Comparison of ENCODE assay signal across 19 cellular contexts in genomic region chr2:106356291-106356690, GRCh38.
DNase-seq lines count a peak whose midpoint lies in the region; ATAC-seq, FAIRE-seq and TF ChIP-seq lines count a peak whose summit lies in the region.
"Had no signal": no experiment of that assay in that cellular context is flagged by ENCODE, and none has a peak within 500 bp of the region (broad histone marks: within the 10 kb centered on the region; RNA-seq: fewer than 3 reads in every experiment).

No MANE protein-coding gene starts in this region.

- peaks cover 9% of the 10 kb centered on the region; the same call in 1 of the 2 replicates for H4K20me1 ChIP-seq in MM.1S (ENCODE audit: insufficient read depth, low read length)

- WGBS in pancreas, 2 donors = 16 to 19% methylated on average over 2 of the region's 2 CpGs

- no peak overlapping the region for H3K4me3 ChIP-seq in MM.1S (ENCODE audit: low read length)
- no peak overlapping the region for H3K4me3 ChIP-seq in pancreas

- H3K9me2 ChIP-seq in MM.1S (replicated peaks; ENCODE audit: insufficient read depth, low read length) = no peaks in the 10 kb centered on the region

- FAIRE-seq in pancreas (lab: Jason Lieb, UNC) = no peak
- FAIRE-seq: kidney had no signal

- peaks cover 29% of the 10 kb centered on the region for H3K4me1 ChIP-seq in MM.1S (ENCODE audit: low read length)
- H3K4me1 ChIP-seq in pancreas = peaks cover 0 to 6% (median 4%) of the 10 kb centered on the region in 3 donors

- no peak overlapping the region for H2AFZ ChIP-seq in MM.1S (ENCODE audit: low read length)

- intact Hi-C loops in pancreas (cut with DNase I) = no loop called here

- no peaks in the 10 kb centered on the region for H3K79me2 ChIP-seq in MM.1S (ENCODE audit: low read length)

- H3K27me3 ChIP-seq in MM.1S (replicated peaks; ENCODE audit: insufficient read depth, low read length) (peaks cover 79% of the 10 kb centered on the region), pancreas (no peaks in the 10 kb centered on the region)

- peak; percentile 45 for DNase-seq in MM.1S
- no peak for DNase-seq in pancreas
- no peak for DNase-seq in putamen (ENCODE audit: low spot score)
- DNase-seq in GM10248 (ENCODE audit: extremely low spot score) = no peak
- DNase-seq: activated CD4-positive, CD25-positive, alpha-beta regulatory T cell; activated naive CD4-positive, alpha-beta T cell treated with Interleukin-2 at 50 U/mL for 16 hours; activated T-cell treated with anti-CD3 and anti-CD28 coated beads, Interleukin-2, amount 50 U/mL, for 24 hours; DMS79; erythroblast; foreskin melanocyte; H7; kidney; naive thymus-derived CD8-positive, alpha-beta T cell; NCI-H1694 had no signal

- ATAC-seq in GM18868 (IDR thresholded peaks at IDR 0.05; ENCODE audit: unreplicated experiment) (peak; percentile 64), GM21825 (IDR thresholded peaks at IDR 0.05; ENCODE audit: unreplicated experiment) (peak; percentile 57), pancreas (peak; percentile 50 to 94 (median 66)), HG03469 (IDR thresholded peaks at IDR 0.05; ENCODE audit: unreplicated experiment) (no peak)
- ATAC-seq: naive thymus-derived CD8-positive, alpha-beta T cell; sciatic nerve; stimulated activated memory B cell treated with anti-CD40 and anti-IgM and Interleukin-4, amounts not matched to agents 10 μg/mL and 1 μg/mL and 100 μg/mL, for 72 hours had no signal

- H3K4me2 ChIP-seq in MM.1S (ENCODE audit: low read depth, low read length) = peak overlapping the region; percentile 14; the same call in 1 of the 2 replicates

- H3K9ac ChIP-seq in MM.1S (ENCODE audit: low read length) = no peak overlapping the region

- H3K27ac ChIP-seq in MM.1S (ENCODE audit: low read length) (no peak overlapping the region), pancreas (no peak overlapping the region)

- H3K9me3 ChIP-seq in MM.1S (replicated peaks; ENCODE audit: insufficient read depth, low read length) (no peaks in the 10 kb centered on the region), pancreas (no peaks in the 10 kb centered on the region)

- no peak for TF ChIP-seq CTCF in MM.1S (IDR thresholded peaks at IDR 0.05; ENCODE audit: low read length)
- no peak for TF ChIP-seq CTCF in pancreas (IDR thresholded peaks at IDR 0.05)
- no peak for TF ChIP-seq CTCF in GM10248 (IDR thresholded peaks at IDR 0.05; ENCODE audit: control extremely low read depth, extremely low read depth, low read depth, missing control alignments)

- CTCF ChIA-PET in GM10248 (lab: Yijun Ruan, JAX) = no interaction called here

- POLR2A ChIA-PET in GM10248 (lab: Yijun Ruan, JAX) = no interaction called here

- H3F3A ChIP-seq in MM.1S (ENCODE audit: insufficient read depth, low read length) = peaks cover 22% of the 10 kb centered on the region

- H3K36me3 ChIP-seq in MM.1S (replicated peaks; ENCODE audit: insufficient read depth, low read length) (no peaks in the 10 kb centered on the region), pancreas (no peaks in the 10 kb centered on the region)
